8 cellular contexts compared by ENCODE assay signal in the genomic region with DNA sequence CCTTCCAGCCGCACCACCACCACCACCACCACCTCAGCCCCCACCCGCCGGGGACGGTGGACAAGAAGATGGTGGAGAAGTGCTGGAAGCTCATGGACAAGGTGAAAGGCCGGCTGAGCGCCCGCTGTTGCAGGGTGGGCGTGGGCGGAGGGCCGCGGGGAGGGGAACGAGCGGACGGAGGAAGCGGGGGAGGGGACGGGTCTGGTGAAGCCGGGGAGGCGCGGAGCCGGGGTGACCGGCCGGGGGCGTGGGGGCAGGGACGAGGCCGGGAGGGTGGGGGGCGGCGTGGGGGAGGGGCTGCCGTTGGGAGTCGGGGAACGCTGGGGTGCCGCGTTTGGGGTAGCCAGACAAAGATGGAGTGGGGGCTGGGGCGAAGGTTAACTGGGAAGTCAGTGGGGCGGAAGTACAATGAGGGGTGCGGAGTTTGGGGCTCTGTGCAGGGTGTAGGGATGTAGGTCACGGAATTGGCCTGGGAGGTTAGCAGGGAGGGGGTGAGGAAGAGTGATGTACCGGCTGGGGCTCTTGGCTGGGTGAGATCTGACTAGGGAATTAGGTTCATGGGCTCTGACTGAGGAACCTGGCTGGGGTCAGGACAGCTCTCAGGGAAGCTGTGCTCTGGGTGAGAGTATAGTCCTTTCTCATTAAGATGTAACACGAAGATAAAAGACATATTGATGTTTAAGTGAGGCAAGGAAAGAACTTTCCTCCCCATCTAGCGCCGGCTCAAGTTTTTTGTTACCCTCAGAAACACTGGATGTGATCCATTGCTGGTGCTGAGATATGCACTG. TPM values are rescaled to one million over a fixed set of nuclear protein-coding genes. Genes with fewer than 3 reads are reported as not detected.
DNase-seq lines count a peak whose midpoint lies in the region; ATAC-seq and TF ChIP-seq lines count a peak whose summit lies in the region.

No MANE protein-coding gene starts in this region.

- in situ Hi-C loops in KBM-7 (cut with MboI; ENCODE audit: low pct_unique_long_range_greater_than_20kb, low sequenced_read_pairs) = no loop called here

- no peaks in the 10 kb centered on the region for H3K27me3 ChIP-seq in endocrine pancreas (ENCODE audit: control insufficient read depth, insufficient read depth, low read length)

- H3K9me3 ChIP-seq in endocrine pancreas (ENCODE audit: control insufficient read depth, low read length) (no peaks in the 10 kb centered on the region), mucosa of descending colon (no peaks in the 10 kb centered on the region)

- no peaks in the 10 kb centered on the region for H3K27me3 Mint-ChIP-seq in activated CD4-positive, alpha-beta memory T cell treated with anti-CD3 and anti-CD28 coated beads, Interleukin-2, amount 10 ng/mL, durations not matched to agents 7 days and 5 days

- H3K9me3 Mint-ChIP-seq in activated CD4-positive, alpha-beta memory T cell treated with anti-CD3 and anti-CD28 coated beads, Interleukin-2, amount 10 ng/mL, durations not matched to agents 7 days and 5 days = no peaks in the 10 kb centered on the region

- peak overlapping the region; percentile 75 for H3K27ac ChIP-seq in C4-2B

- H3K36me3 Mint-ChIP-seq in activated CD4-positive, alpha-beta memory T cell treated with anti-CD3 and anti-CD28 coated beads, Interleukin-2, amount 10 ng/mL, durations not matched to agents 7 days and 5 days (ENCODE audit: low read depth) = peaks cover 7% of the 10 kb centered on the region

- CTCF ChIA-PET in activated CD4-positive, alpha-beta memory T cell treated with anti-CD3 and anti-CD28 coated beads, Interleukin-2, amount 10 ng/mL, durations not matched to agents 7 days and 5 days (lab: Charles Lee) = interaction anchor here (0.5 to 6.0 kb wide), 36 partner anchors 9 to 988 kb away, joined by 3 to 74 read pairs (median 6); a partner anchor contains a TSS

- intact Hi-C loops in mucosa of descending colon (cut with DNase I, micrococcal nuclease) = loop anchor here in 1 of 2 donors (10.0 kb wide), 1 partner anchor 118 kb away; no protein-coding TSS in a partner anchor

- TF ChIP-seq CTCF in C4-2B (conservative IDR thresholded peaks at IDR 0.05) (no peak), mucosa of descending colon (IDR thresholded peaks at IDR 0.05) (no peak)

- peak overlapping the region; percentile 79 for H3K27ac Mint-ChIP-seq in activated CD4-positive, alpha-beta memory T cell treated with anti-CD3 and anti-CD28 coated beads, Interleukin-2, amount 10 ng/mL, durations not matched to agents 7 days and 5 days

- H3K4me1 Mint-ChIP-seq in activated CD4-positive, alpha-beta memory T cell treated with anti-CD3 and anti-CD28 coated beads, Interleukin-2, amount 10 ng/mL, durations not matched to agents 7 days and 5 days = peaks cover 34% of the 10 kb centered on the region

- H3K4me1 ChIP-seq in endocrine pancreas (ENCODE audit: control insufficient read depth, insufficient read depth, low read length) (peaks cover 7% of the 10 kb centered on the region), mucosa of descending colon (ENCODE audit: low read depth) (peaks cover 7% of the 10 kb centered on the region)

- DNase-seq in KBM-7 (peak; percentile 57), mucosa of descending colon (peak; percentile 60 to 81 (median 77)), LoVo (ENCODE audit: low spot score) (no peak)
- peak; percentile 61 for DNase-seq in activated CD4-positive, alpha-beta memory T cell treated with anti-CD3 and anti-CD28 coated beads, Interleukin-2, amount 10 ng/mL, durations not matched to agents 7 days and 5 days
- DNase-seq in stimulated activated CD8-positive, alpha-beta memory T cell treated with anti-CD3 and anti-CD28 coated beads, Interleukin-2, amount 100 ng/mL, for 48 hours (ENCODE audit: low read depth in 2 of 2) = peak; percentile 47 to 57

- H3K36me3 ChIP-seq in endocrine pancreas (ENCODE audit: control insufficient read depth, insufficient read depth, low read length) (no peaks in the 10 kb centered on the region), mucosa of descending colon (ENCODE audit: low read depth) (no peaks in the 10 kb centered on the region)

- peak overlapping the region; percentile 94 for H3K4me3 Mint-ChIP-seq in activated CD4-positive, alpha-beta memory T cell treated with anti-CD3 and anti-CD28 coated beads, Interleukin-2, amount 10 ng/mL, durations not matched to agents 7 days and 5 days

- POLR2A ChIA-PET in activated CD4-positive, alpha-beta memory T cell treated with anti-CD3 and anti-CD28 coated beads, Interleukin-2, amount 10 ng/mL, durations not matched to agents 7 days and 5 days (lab: Charles Lee) = interaction anchor here (0.6 to 4.3 kb wide), 35 partner anchors 20 to 702 kb away, joined by 3 to 41 read pairs (median 4); a partner anchor contains a TSS

- peak; percentile 26 for ATAC-seq in GM21360 (IDR thresholded peaks at IDR 0.05; ENCODE audit: unreplicated experiment)
- peak; percentile 35 for ATAC-seq in mucosa of descending colon

- H3K9ac ChIP-seq in endocrine pancreas (ENCODE audit: control insufficient read depth, insufficient read depth, low read length) = peak overlapping the region; percentile 54

- H3K4me3 ChIP-seq in endocrine pancreas (ENCODE audit: control insufficient read depth, insufficient read depth, low read length) (peak overlapping the region; percentile 94), mucosa of descending colon (peak overlapping the region; percentile 76)

RNA-seq across cellular contexts. Expression of a gene that starts 0.6 kb away (rescaled TPM):
- total RNA-seq in activated CD4-positive, alpha-beta memory T cell treated with anti-CD3 and anti-CD28 coated beads, Interleukin-2, amount 10 ng/mL, durations not matched to agents 7 days and 5 days = 10 to 100 TPM; 45.0 to 47.0 TPM
- total RNA-seq in mucosa of descending colon = 10 to 100 TPM; 11.0 to 24.4 (median 13.1) TPM

RNA-seq across cellular contexts. Expression of a gene that starts 21.4 kb away (rescaled TPM):
- total RNA-seq in activated CD4-positive, alpha-beta memory T cell treated with anti-CD3 and anti-CD28 coated beads, Interleukin-2, amount 10 ng/mL, durations not matched to agents 7 days and 5 days = under 1 TPM; 0.33 to 0.35 TPM
- total RNA-seq in mucosa of descending colon = 100 to 1,000 TPM in 1 of 3 donors, 10 to 100 TPM in 2; 52.9 to 151 (median 75.8) TPM

RNA-seq across cellular contexts. Expression of a gene that starts 38.2 kb away (rescaled TPM):
- 10 to 100 TPM; 19.2 to 21.9 TPM for total RNA-seq in activated CD4-positive, alpha-beta memory T cell treated with anti-CD3 and anti-CD28 coated beads, Interleukin-2, amount 10 ng/mL, durations not matched to agents 7 days and 5 days
- total RNA-seq in mucosa of descending colon = 10 to 100 TPM; 14.1 to 19.3 (median 16.3) TPM

RNA-seq across cellular contexts. Expression of a gene that starts 57.9 kb away (rescaled TPM):
- not detected for total RNA-seq in activated CD4-positive, alpha-beta memory T cell treated with anti-CD3 and anti-CD28 coated beads, Interleukin-2, amount 10 ng/mL, durations not matched to agents 7 days and 5 days
- total RNA-seq in mucosa of descending colon = under 1 TPM in 2 of 3 donors, not detected in 1; 0.07 to 0.85 TPM

Comparison
In these comparisons a context has a peak if more than half of its experiments do, and no peak if none do; other contexts are left out.
1. RNA of a gene that starts 21.4 kb away (total RNA-seq): 52.9 to 151 TPM in mucosa of descending colon; 0.33 to 0.35 TPM in activated CD4-positive, alpha-beta memory T cell treated with anti-CD3 and anti-CD28 coated beads, Interleukin-2, amount 10 ng/mL, durations not matched to agents 7 days and 5 days; every median in the first group is over 10 times any median in the second.